9 cellular contexts compared by ENCODE assay signal in the genomic region with DNA sequence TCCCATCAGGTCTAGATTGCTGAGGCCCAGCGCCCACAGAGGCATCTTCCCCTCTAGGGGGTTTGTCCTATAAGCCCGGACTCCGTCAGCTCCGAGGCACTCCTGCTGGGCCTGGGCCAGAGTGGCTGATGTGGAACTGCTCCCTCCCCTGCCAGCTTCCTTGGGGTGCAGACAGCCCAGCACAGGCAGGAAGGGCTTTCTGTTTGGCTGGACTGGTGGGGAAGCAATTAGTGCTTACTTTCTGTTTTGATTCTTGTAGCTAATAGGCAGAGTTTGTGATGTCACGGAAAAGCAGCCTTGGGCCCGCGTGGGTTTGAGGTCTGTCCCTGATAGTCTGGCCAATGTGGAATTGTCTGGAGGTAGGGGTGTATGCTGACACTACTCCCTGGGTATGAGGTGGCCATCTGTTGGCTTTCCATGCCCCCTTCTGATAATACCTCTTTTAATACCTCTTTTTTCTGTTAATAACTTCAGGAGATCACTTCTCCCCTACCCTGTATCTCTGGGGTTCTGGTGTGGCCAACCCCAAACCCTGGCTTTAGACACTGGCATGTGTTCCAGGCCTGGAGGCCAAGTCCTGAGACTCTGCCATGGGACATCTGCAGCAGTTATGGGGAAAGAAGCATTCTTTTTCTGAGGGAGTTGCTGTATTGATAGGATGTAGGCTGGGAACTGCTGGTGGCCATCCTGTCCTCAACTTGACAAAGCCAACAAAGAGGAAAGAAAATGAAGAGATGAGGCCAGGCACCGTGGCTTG.
DNase-seq lines count a peak whose midpoint lies in the region; ATAC-seq and TF ChIP-seq lines count a peak whose summit lies in the region.
"Had no signal": no experiment of that assay in that cellular context is flagged by ENCODE, and none has a peak within 500 bp of the region (broad histone marks: within the 10 kb centered on the region; RNA-seq: fewer than 3 reads in every experiment).

No MANE protein-coding gene starts in this region.

- H2AK5ac ChIP-seq in neuronal stem cell (ENCODE audit: low read depth, low read length) = no peak overlapping the region

- H3K4me2 ChIP-seq in Loucy (ENCODE audit: low read depth, low read length, poor library complexity, severe bottlenecking) = peak overlapping the region; percentile 36
- H3K4me2 ChIP-seq in neuronal stem cell (ENCODE audit: insufficient read depth, low read length, poor library complexity, severe bottlenecking) = no peak overlapping the region

- no peak overlapping the region for H3K23ac ChIP-seq in neuronal stem cell (ENCODE audit: low read depth, low read length, poor library complexity)

- H2BK15ac ChIP-seq in neuronal stem cell (ENCODE audit: low read length) = no peak overlapping the region

- H3K9ac ChIP-seq in Loucy (ENCODE audit: low read depth, low read length, poor library complexity, severe bottlenecking) = peak overlapping the region; percentile 42
- no peak overlapping the region for H3K9ac ChIP-seq in neuronal stem cell (ENCODE audit: low read depth, low read length, poor library complexity)

- no peak overlapping the region for H4K8ac ChIP-seq in neuronal stem cell (ENCODE audit: low read depth, low read length)

- no peak overlapping the region for H2BK12ac ChIP-seq in neuronal stem cell (ENCODE audit: low read length)

- H3K27me3 ChIP-seq in BE2C (no peaks in the 10 kb centered on the region), Loucy (ENCODE audit: insufficient read depth, low read length, poor library complexity, severe bottlenecking) (no peaks in the 10 kb centered on the region), neuronal stem cell (ENCODE audit: control insufficient read depth in 3 of 3, insufficient read depth in 3 of 3, low read depth in 1 of 3, low read length in 3 of 3) (peaks cover 0 to 5% (median 0%) of the 10 kb centered on the region in 3 experiments)

- no peaks in the 10 kb centered on the region for H3K9me3 Mint-ChIP-seq in activated T-cell treated with anti-CD3 and anti-CD28 coated beads, Interleukin-2, amount 50 U/mL, for 24 hours

- H3K27ac ChIP-seq in neuronal stem cell (replicated peaks; ENCODE audit: low read length) = no peak overlapping the region

- H3F3A ChIP-seq in Loucy (ENCODE audit: low read depth) = no peaks in the 10 kb centered on the region

- no peaks in the 10 kb centered on the region for H3K9me2 ChIP-seq in Loucy (replicated peaks; ENCODE audit: low read depth, low read length)

- no peak overlapping the region for H3K4me3 Mint-ChIP-seq in activated T-cell treated with anti-CD3 and anti-CD28 coated beads, Interleukin-2, amount 50 U/mL, for 24 hours

- H3K4ac ChIP-seq in neuronal stem cell (ENCODE audit: low read length) = no peak overlapping the region

- H3K27ac Mint-ChIP-seq in activated T-cell treated with anti-CD3 and anti-CD28 coated beads, Interleukin-2, amount 50 U/mL, for 24 hours = no peak overlapping the region

- no peaks in the 10 kb centered on the region for H3K79me2 ChIP-seq in Loucy (ENCODE audit: insufficient read depth, low read length)

- no peaks in the 10 kb centered on the region for H3K27me3 Mint-ChIP-seq in activated T-cell treated with anti-CD3 and anti-CD28 coated beads, Interleukin-2, amount 50 U/mL, for 24 hours

- H3K4me3 ChIP-seq in BE2C (ENCODE audit: low read depth, low read length) (no peak overlapping the region), Loucy (ENCODE audit: low read length, poor library complexity, severe bottlenecking) (no peak overlapping the region), neuronal stem cell (ENCODE audit: low read length in 2 of 2) (no peak overlapping the region)

- TF ChIP-seq CTCF in BE2C (IDR thresholded peaks at IDR 0.05; ENCODE audit: low read depth, low read length) = no peak
- no peak for TF ChIP-seq CTCF in Loucy (conservative IDR thresholded peaks at IDR 0.05; ENCODE audit: low read length)

- H3K36me3 Mint-ChIP-seq in activated T-cell treated with anti-CD3 and anti-CD28 coated beads, Interleukin-2, amount 50 U/mL, for 24 hours (ENCODE audit: low read depth) = no peaks in the 10 kb centered on the region

- DNase-seq in BE2C = peak; percentile 15
- peak; percentile 72 to 75 for DNase-seq in dermis microvascular lymphatic vessel endothelial cell (ENCODE audit: low read depth in 2 of 2)
- DNase-seq in neuronal stem cell (ENCODE audit: low spot score) = no peak
- no peak for DNase-seq in activated T-cell treated with anti-CD3 and anti-CD28 coated beads, Interleukin-2, amount 50 U/mL, for 24 hours
- no peak for DNase-seq in NCI-H128 (lab: John Stamatoyannopoulos, UW; ENCODE audit: unreplicated experiment)
- DNase-seq in LoVo (ENCODE audit: low spot score) = no peak
- DNase-seq: NCI-H510A had no signal

- peaks cover 20% of the 10 kb centered on the region for H3K4me1 ChIP-seq in BE2C
- peaks cover 34% of the 10 kb centered on the region for H3K4me1 ChIP-seq in Loucy (ENCODE audit: insufficient read depth, low read length, poor library complexity, severe bottlenecking)
- no peaks in the 10 kb centered on the region for H3K4me1 ChIP-seq in neuronal stem cell (ENCODE audit: control insufficient read depth in 2 of 2, insufficient read depth in 1 of 2, low read depth in 1 of 2, low read length in 2 of 2)

- peak overlapping the region; percentile 14 for H3K14ac ChIP-seq in neuronal stem cell (ENCODE audit: low read length)

- H2AFZ ChIP-seq in Loucy (ENCODE audit: low read length) (peak overlapping the region; percentile 11), neuronal stem cell (ENCODE audit: low read length) (no peak overlapping the region)

- no peak overlapping the region for H2BK5ac ChIP-seq in neuronal stem cell (ENCODE audit: low read length)

- peaks cover 8% of the 10 kb centered on the region for H3K4me1 Mint-ChIP-seq in activated T-cell treated with anti-CD3 and anti-CD28 coated beads, Interleukin-2, amount 50 U/mL, for 24 hours (ENCODE audit: low read depth)

- H3K79me1 ChIP-seq in neuronal stem cell (ENCODE audit: low read depth, low read length) = peaks cover 2% of the 10 kb centered on the region

- WGBS in neuronal stem cell (ENCODE audit: extremely low coverage in 2 of 2, insufficient read length in 2 of 2, insufficient replicate concordance in 1 of 2), 2 donors = no CpG with 5 or more reads among the region's 8 CpGs

- ATAC-seq in HG03469 (IDR thresholded peaks at IDR 0.05; ENCODE audit: unreplicated experiment) = no peak

- no peaks in the 10 kb centered on the region for H4K20me1 ChIP-seq in Loucy (ENCODE audit: insufficient read depth, low read length, poor library complexity, severe bottlenecking)

- H3K9me3 ChIP-seq in BE2C (no peaks in the 10 kb centered on the region), Loucy (ENCODE audit: insufficient read depth, low read depth, low read length) (no peaks in the 10 kb centered on the region), neuronal stem cell (replicated peaks in 1 of 2; ENCODE audit: control insufficient read depth in 2 of 2, insufficient read depth in 1 of 2, low read depth in 1 of 2, low read length in 2 of 2) (no peaks in the 10 kb centered on the region)

- no peak overlapping the region for H2BK120ac ChIP-seq in neuronal stem cell (ENCODE audit: low read depth, low read length)

- no peak overlapping the region for H4K91ac ChIP-seq in neuronal stem cell (ENCODE audit: low read depth, low read length, poor library complexity)

- H3K36me3 ChIP-seq in BE2C = no peaks in the 10 kb centered on the region
- no peaks in the 10 kb centered on the region for H3K36me3 ChIP-seq in Loucy (ENCODE audit: insufficient read depth, low read length)
- H3K36me3 ChIP-seq in neuronal stem cell (replicated peaks in 1 of 2; ENCODE audit: control insufficient read depth in 2 of 2, insufficient read depth in 2 of 2, low read length in 2 of 2) = no peaks in the 10 kb centered on the region

- H3K18ac ChIP-seq in neuronal stem cell (ENCODE audit: low read length) = no peak overlapping the region

Comparison
In these comparisons a context has a peak if more than half of its experiments do, and no peak if none do; other contexts are left out.
1. DNase-seq: peak in BE2C (single experiment) and dermis microvascular lymphatic vessel endothelial cell (2 of 2); none in neuronal stem cell (single experiment), activated T-cell treated with anti-CD3 and anti-CD28 coated beads, Interleukin-2, amount 50 U/mL, for 24 hours (single experiment), NCI-H128 (single experiment) and LoVo (single experiment).